In genomic region chr9:107172979-107173347, GRCh38 we compare ENCODE assay signal across 14 cellular contexts.
DNase-seq lines count a peak whose midpoint lies in the region; ATAC-seq and TF ChIP-seq lines count a peak whose summit lies in the region.
"Had no signal": no experiment of that assay in that cellular context is flagged by ENCODE, and none has a peak within 500 bp of the region (broad histone marks: within the 10 kb centered on the region; RNA-seq: fewer than 3 reads in every experiment).

No MANE protein-coding gene starts in this region.

- WGBS in heart right ventricle, 2 donors, result 78 to 86% methylated on average over 6 of the region's 6 CpGs

- H3K27ac Mint-ChIP-seq in activated naive CD4-positive, alpha-beta T cell treated with anti-CD3 and anti-CD28 coated beads, Interleukin-2, amount 50 U/mL, for 72 hours, result peak overlapping the region in 1 of 2 donors; percentile 88
- peak overlapping the region; percentile 84 to 95 for H3K27ac Mint-ChIP-seq in natural killer cell treated with Interleukin-12 subunit alpha and Interleukin-12 subunit beta and Interleukin-15 and Interleukin-18, amount 100 ng/mL, for 72 hours

- no peaks in the 10 kb centered on the region for H3K9me3 ChIP-seq in heart right ventricle
- H3K9me3 ChIP-seq: ovary, vagina had no signal

- in situ Hi-C loops in ACHN (cut with HindIII; ENCODE audit: low pct_ligation_motif_present, low pct_unique_long_range_greater_than_20kb, low sequenced_read_pairs), result no loop called here

- no peaks in the 10 kb centered on the region for H3K27me3 Mint-ChIP-seq in natural killer cell treated with Interleukin-12 subunit alpha and Interleukin-12 subunit beta and Interleukin-15 and Interleukin-18, amount 100 ng/mL, for 72 hours

- peak; percentile 44 to 78 for ATAC-seq in activated naive CD4-positive, alpha-beta T cell treated with anti-CD3 and anti-CD28 coated beads, Interleukin-2, amount 50 U/mL, for 72 hours
- ATAC-seq in GM21825 (IDR thresholded peaks at IDR 0.05; ENCODE audit: unreplicated experiment) (peak; percentile 43), HG03175 (IDR thresholded peaks at IDR 0.05; ENCODE audit: unreplicated experiment) (peak; percentile 43), heart right ventricle (no peak)
- peak; percentile 59 to 69 for ATAC-seq in natural killer cell treated with Interleukin-12 subunit alpha and Interleukin-12 subunit beta and Interleukin-15 and Interleukin-18, amount 100 ng/mL, for 72 hours

- peak overlapping the region; percentile 79 for H3K4me3 Mint-ChIP-seq in natural killer cell treated with Interleukin-12 subunit alpha and Interleukin-12 subunit beta and Interleukin-15 and Interleukin-18, amount 100 ng/mL, for 72 hours

- DNase-seq in activated naive CD4-positive, alpha-beta T cell treated with anti-CD3 and anti-CD28 coated beads, Interleukin-2, amount 50 U/mL, for 72 hours (ENCODE audit: low spot score in 2 of 2), result peak in 1 of 2 donors; percentile 26
- DNase-seq in activated naive CD4-positive, alpha-beta T cell treated with Interleukin-2 at 50 U/mL for 16 hours, result no peak
- DNase-seq in natural killer cell treated with Interleukin-12 subunit alpha and Interleukin-12 subunit beta and Interleukin-15 and Interleukin-18, amount 100 ng/mL, for 72 hours (ENCODE audit: low spot score), result no peak
- DNase-seq in ACHN, result no peak
- no peak for DNase-seq in COLO668 (lab: John Stamatoyannopoulos, UW; ENCODE audit: unreplicated experiment)
- DNase-seq in heart right ventricle, result no peak
- DNase-seq: hypothalamus; mesenchymal stem cell; ovary; stimulated activated CD4-positive, alpha-beta T cell treated with anti-CD3 and anti-CD28 coated beads, Interleukin-15, amount 100 ng/mL, for 24 hours had no signal

- H3K36me3 Mint-ChIP-seq in activated naive CD4-positive, alpha-beta T cell treated with anti-CD3 and anti-CD28 coated beads, Interleukin-2, amount 50 U/mL, for 72 hours, result no peaks in the 10 kb centered on the region
- H3K36me3 Mint-ChIP-seq in natural killer cell treated with Interleukin-12 subunit alpha and Interleukin-12 subunit beta and Interleukin-15 and Interleukin-18, amount 100 ng/mL, for 72 hours, result no peaks in the 10 kb centered on the region

- H3K27me3 ChIP-seq in heart right ventricle, result no peaks in the 10 kb centered on the region
- H3K27me3 ChIP-seq: ovary, vagina had no signal

- no peak for TF ChIP-seq CTCF in heart right ventricle (IDR thresholded peaks at IDR 0.05)

- H3K36me3 ChIP-seq in heart right ventricle, result no peaks in the 10 kb centered on the region
- H3K36me3 ChIP-seq: ovary, vagina had no signal

- no peak overlapping the region for H3K27ac ChIP-seq in heart right ventricle
- H3K27ac ChIP-seq: ovary, vagina, VCaP had no signal

- intact Hi-C loops in heart right ventricle (cut with DNase I), result loop anchor here in 6 of 10 donors (5.0 to 10.0 kb wide), 7 partner anchors 308 to 1338 kb away; partner anchors contain the start of gene ZNF462 (in 2 of the 6)

- H3K4me1 ChIP-seq in heart right ventricle, result peaks cover 3 to 32% (median 24%) of the 10 kb centered on the region in 9 donors
- H3K4me1 ChIP-seq: vagina had no signal

- peaks cover 53 to 59% of the 10 kb centered on the region in 2 donors for H3K4me1 Mint-ChIP-seq in natural killer cell treated with Interleukin-12 subunit alpha and Interleukin-12 subunit beta and Interleukin-15 and Interleukin-18, amount 100 ng/mL, for 72 hours (ENCODE audit: low read depth in 2 of 2)

- no peak overlapping the region for H3K4me3 ChIP-seq in heart right ventricle
- H3K4me3 ChIP-seq: ovary, vagina had no signal

- no peaks in the 10 kb centered on the region for H3K9me3 Mint-ChIP-seq in activated naive CD4-positive, alpha-beta T cell treated with anti-CD3 and anti-CD28 coated beads, Interleukin-2, amount 50 U/mL, for 72 hours
- H3K9me3 Mint-ChIP-seq in natural killer cell treated with Interleukin-12 subunit alpha and Interleukin-12 subunit beta and Interleukin-15 and Interleukin-18, amount 100 ng/mL, for 72 hours, result no peaks in the 10 kb centered on the region

Comparison
In these comparisons a context has a peak if more than half of its experiments do, and no peak if none do; other contexts are left out.
1. ATAC-seq: peak in activated naive CD4-positive, alpha-beta T cell treated with anti-CD3 and anti-CD28 coated beads, Interleukin-2, amount 50 U/mL, for 72 hours (2 of 2), GM21825 (single experiment), HG03175 (single experiment) and natural killer cell treated with Interleukin-12 subunit alpha and Interleukin-12 subunit beta and Interleukin-15 and Interleukin-18, amount 100 ng/mL, for 72 hours (2 of 2); none in heart right ventricle (0 of 8).